In genomic region chr15:28885630-28886430, GRCh38 we compare ENCODE assay signal across 8 cellular contexts. TPM values are rescaled to one million over a fixed set of nuclear protein-coding genes. Genes with fewer than 3 reads are reported as not detected.
DNase-seq lines count a peak whose midpoint lies in the region; ATAC-seq, FAIRE-seq and TF ChIP-seq lines count a peak whose summit lies in the region.

Gene APBA2, plus strand, starts transcription at chr15:28885974. Its CDS starts 167,911 bp downstream, at chr15:29053885.

- no peaks in the 10 kb centered on the region; the same call in 1 of the 2 replicates for H3K9me3 ChIP-seq in AG04450 (ENCODE audit: control insufficient read depth, insufficient read depth, low read length)
- H3K9me3 ChIP-seq in HUES64 (ENCODE audit: insufficient read depth, low read depth, low read length), result no peaks in the 10 kb centered on the region
- H3K9me3 ChIP-seq in endothelial cell of umbilical vein (replicated peaks; ENCODE audit: control insufficient read depth, insufficient read depth, low read length), result no peaks in the 10 kb centered on the region
- H3K9me3 ChIP-seq in upper lobe of right lung, result no peaks in the 10 kb centered on the region

- H3K36me3 ChIP-seq in HUES64 (ENCODE audit: insufficient read depth, low read length), result no peaks in the 10 kb centered on the region
- no peaks in the 10 kb centered on the region for H3K36me3 ChIP-seq in endothelial cell of umbilical vein (ENCODE audit: control insufficient read depth in 2 of 2, extremely low read depth in 1 of 2, insufficient read depth in 2 of 2, low read length in 2 of 2)
- H3K36me3 ChIP-seq in upper lobe of right lung, result no peaks in the 10 kb centered on the region

- no peaks in the 10 kb centered on the region for H3K27me3 Mint-ChIP-seq in natural killer cell treated with Interleukin-12 subunit alpha and Interleukin-12 subunit beta and Interleukin-15 and Interleukin-18, amount 100 ng/mL, for 72 hours

- H3K9ac ChIP-seq in HUES64 (ENCODE audit: low read depth, low read length) (peak within 1 kb of the TSS; percentile 90), endothelial cell of umbilical vein (replicated peaks; ENCODE audit: extremely low read depth, insufficient read depth, low read length) (peak within 1 kb of the TSS; percentile 37)

- H3K4me3 ChIP-seq in AG04450 (ENCODE audit: low read depth, low read length) (peak within 1 kb of the TSS; percentile 68), HUES64 (ENCODE audit: low read length) (peak within 1 kb of the TSS; percentile 66), endothelial cell of umbilical vein (replicated peaks in 1 of 3; ENCODE audit: insufficient read depth in 1 of 3, low read depth in 1 of 3, low read length in 3 of 3) (peak within 1 kb of the TSS; percentile 51 to 61 (median 59)), upper lobe of right lung (peak within 1 kb of the TSS; percentile 45)

- POLR2A ChIA-PET in AG04450 (lab: Yijun Ruan, JAX), result no interaction called here
- POLR2A ChIA-PET in endothelial cell of umbilical vein (lab: Charles Lee), result no interaction called here

- WGBS in HUES64, result under 1% methylated on average over 109 of the region's 109 CpGs

- H3K4me2 ChIP-seq in endothelial cell of umbilical vein (ENCODE audit: insufficient read depth, low read length), result peak within 1 kb of the TSS; percentile 78

- intact Hi-C loops in endothelial cell of umbilical vein (cut with micrococcal nuclease) (no loop called here), upper lobe of right lung (cut with DNase I) (no loop called here)

- no peak for TF ChIP-seq CTCF in AG04450 (IDR thresholded peaks at IDR 0.05; ENCODE audit: low read depth, low read length)
- TF ChIP-seq CTCF in endothelial cell of umbilical vein (IDR thresholded peaks at IDR 0.05; ENCODE audit: extremely low read depth in 1 of 2, insufficient read depth in 1 of 2, low read depth in 1 of 2, low read length in 2 of 2), result no peak
- no peak for TF ChIP-seq CTCF in upper lobe of right lung (IDR thresholded peaks at IDR 0.05)

- no peaks in the 10 kb centered on the region for H3K79me2 ChIP-seq in endothelial cell of umbilical vein (ENCODE audit: control insufficient read depth, insufficient read depth, low read length)

- peak; percentile 67 to 79 for ATAC-seq in natural killer cell treated with Interleukin-12 subunit alpha and Interleukin-12 subunit beta and Interleukin-15 and Interleukin-18, amount 100 ng/mL, for 72 hours
- ATAC-seq in upper lobe of right lung, result peak; percentile 23

- H4K20me1 ChIP-seq in endothelial cell of umbilical vein (replicated peaks; ENCODE audit: control insufficient read depth, extremely low read depth, insufficient read depth, low read length), result no peaks in the 10 kb centered on the region

- peak within 1 kb of the TSS; percentile 85 for H3K4me3 Mint-ChIP-seq in natural killer cell treated with Interleukin-12 subunit alpha and Interleukin-12 subunit beta and Interleukin-15 and Interleukin-18, amount 100 ng/mL, for 72 hours

- H3K27me3 ChIP-seq in AG04450 (ENCODE audit: control insufficient read depth, insufficient read depth, low read length), result no peaks in the 10 kb centered on the region
- H3K27me3 ChIP-seq in HUES64 (ENCODE audit: insufficient read depth, low read length), result peaks cover 39% of the 10 kb centered on the region
- H3K27me3 ChIP-seq in endothelial cell of umbilical vein (ENCODE audit: control insufficient read depth in 2 of 2, insufficient read depth in 2 of 2, low read length in 2 of 2), result peaks cover 0 to 2% of the 10 kb centered on the region in 2 experiments
- peaks cover 29% of the 10 kb centered on the region for H3K27me3 ChIP-seq in upper lobe of right lung

- no peak for FAIRE-seq in endothelial cell of umbilical vein (lab: Jason Lieb, UNC)

- dilution Hi-C loops in endothelial cell of umbilical vein (cut with MboI; ENCODE audit: extremely low pct_ligation_motif_present, low sequenced_read_pairs), result no loop called here

- H3K36me3 Mint-ChIP-seq in natural killer cell treated with Interleukin-12 subunit alpha and Interleukin-12 subunit beta and Interleukin-15 and Interleukin-18, amount 100 ng/mL, for 72 hours, result no peaks in the 10 kb centered on the region

- H3K4me1 Mint-ChIP-seq in natural killer cell treated with Interleukin-12 subunit alpha and Interleukin-12 subunit beta and Interleukin-15 and Interleukin-18, amount 100 ng/mL, for 72 hours (ENCODE audit: low read depth in 2 of 2), result peaks cover 19 to 30% of the 10 kb centered on the region in 2 donors

- H3K27ac ChIP-seq in AG04450 (ENCODE audit: low read depth, low read length), result no peak within 1 kb of the TSS
- no peak within 1 kb of the TSS for H3K27ac ChIP-seq in HUES64 (ENCODE audit: low read depth, low read length)
- no peak within 1 kb of the TSS for H3K27ac ChIP-seq in endothelial cell of umbilical vein (ENCODE audit: insufficient read depth, low read depth, low read length)
- no peak within 1 kb of the TSS for H3K27ac ChIP-seq in upper lobe of right lung

- no peaks in the 10 kb centered on the region for H3K9me3 Mint-ChIP-seq in natural killer cell treated with Interleukin-12 subunit alpha and Interleukin-12 subunit beta and Interleukin-15 and Interleukin-18, amount 100 ng/mL, for 72 hours

- CTCF ChIA-PET in AG04450 (lab: Charles Lee), result interaction anchor here (1.3 to 2.4 kb wide), 2 partner anchors 204 to 218 kb away, joined by 5 to 9 read pairs; no protein-coding TSS in a partner anchor
- CTCF ChIA-PET in endothelial cell of umbilical vein (lab: Charles Lee), result no interaction called here

- DNase-seq in AG04450 (ENCODE audit: low read depth, low spot score) (no peak), endothelial cell of umbilical vein (ENCODE audit: low read depth, low spot score) (no peak), upper lobe of right lung (no peak), NCI-H128 (lab: John Stamatoyannopoulos, UW; ENCODE audit: unreplicated experiment) (no peak), ureter (ENCODE audit: low spot score) (no peak)
- DNase-seq in activated CD8-positive, alpha-beta memory T cell treated with anti-CD3 and anti-CD28 coated beads for 4 hours (ENCODE audit: low read depth in 2 of 2), result peak; percentile 12 to 15
- peak; percentile 61 for DNase-seq in natural killer cell treated with Interleukin-12 subunit alpha and Interleukin-12 subunit beta and Interleukin-15 and Interleukin-18, amount 100 ng/mL, for 72 hours (ENCODE audit: low spot score)

- peak within 1 kb of the TSS; percentile 97 for H2AFZ ChIP-seq in endothelial cell of umbilical vein (ENCODE audit: low read depth, low read length)

- no TSS peak for BruUV-seq in endothelial cell of umbilical vein (replicated peaks; lab: Mats Ljungman, UMichigan)

- H3K9me1 ChIP-seq in endothelial cell of umbilical vein (replicated peaks; ENCODE audit: control insufficient read depth, extremely low read depth, insufficient read depth, low read length), result no peaks in the 10 kb centered on the region

- TF ChIP-seq POLR2A in endothelial cell of umbilical vein (IDR thresholded peaks at IDR 0.05; ENCODE audit: low read depth, low read length), result no peak

- no peak within 1 kb of the TSS for H3K27ac Mint-ChIP-seq in natural killer cell treated with Interleukin-12 subunit alpha and Interleukin-12 subunit beta and Interleukin-15 and Interleukin-18, amount 100 ng/mL, for 72 hours

- peaks cover 10% of the 10 kb centered on the region; the same call in 1 of the 2 replicates for H3K4me1 ChIP-seq in HUES64 (ENCODE audit: insufficient read depth, low read length)
- H3K4me1 ChIP-seq in endothelial cell of umbilical vein (ENCODE audit: control insufficient read depth, extremely low read depth, insufficient read depth, low read length), result peaks cover 4% of the 10 kb centered on the region
- H3K4me1 ChIP-seq in upper lobe of right lung, result no peaks in the 10 kb centered on the region

TF ChIP-seq in endothelial cell of umbilical vein, 7 proteins besides CTCF, POLR2A, EP300 and RAD21:
- TF ChIP-seq MAX (IDR thresholded peaks at IDR 0.05; ENCODE audit: insufficient read depth, insufficient read length) (no peak), MYC (IDR thresholded peaks at IDR 0.05; ENCODE audit: low read depth, low read length) (no peak), FOS (IDR thresholded peaks at IDR 0.05; ENCODE audit: borderline replicate concordance, insufficient read depth, low read length) (no peak), JUN (IDR thresholded peaks at IDR 0.05; ENCODE audit: borderline replicate concordance, insufficient read depth, insufficient read length, low read depth) (no peak), POLR2AphosphoS5 (IDR thresholded peaks at IDR 0.05; ENCODE audit: insufficient read depth, low read depth, low read length) (no peak), GATA2 (IDR thresholded peaks at IDR 0.05; ENCODE audit: insufficient read depth, insufficient read length, low read depth, low read length) (no peak), EZH2 (IDR thresholded peaks at IDR 0.05; ENCODE audit: borderline replicate concordance, low read depth, low read length, severe bottlenecking) (no peak)

RNA-seq across cellular contexts. Expression of gene APBA2, which starts in this region (rescaled TPM):
- polyA plus RNA-seq in AG04450 (2011; rRNA removed), result 18.9 and 27.9 TPM in 2 replicates
- polyA minus RNA-seq in AG04450 (2011; rRNA and poly(A)+ RNA removed), result 28.6 and 31.4 TPM in 2 replicates
- polyA plus RNA-seq in HUES64 (2013, experiment 1 of 2), result 16.5 TPM
- polyA plus RNA-seq in HUES64 (2013, experiment 2 of 2), result 21.6 TPM
- 11.1 and 12.7 TPM in 2 replicates for total RNA-seq in endothelial cell of umbilical vein
- polyA plus RNA-seq in endothelial cell of umbilical vein, result 5.7 and 6.7 TPM in 2 replicates
- polyA plus RNA-seq in endothelial cell of umbilical vein (2011; cell fraction: cytosol; rRNA removed), result 4.9 and 6.1 TPM in 2 replicates
- polyA plus RNA-seq in endothelial cell of umbilical vein (2011; cell fraction: nucleus; rRNA removed), result 9.6 and 9.7 TPM in 2 replicates
- 15.5 and 15.7 TPM in 2 replicates for polyA plus RNA-seq in endothelial cell of umbilical vein (2012)
- 7.5 and 9.9 TPM in 2 replicates for polyA minus RNA-seq in endothelial cell of umbilical vein
- not detected for polyA minus RNA-seq in endothelial cell of umbilical vein (2011; cell fraction: cytosol; rRNA and poly(A)+ RNA removed)
- polyA minus RNA-seq in endothelial cell of umbilical vein (2011; cell fraction: nucleus; rRNA and poly(A)+ RNA removed), result 7.8 and 8.8 TPM in 2 replicates
- total RNA-seq in natural killer cell treated with Interleukin-12 subunit alpha and Interleukin-12 subunit beta and Interleukin-15 and Interleukin-18, amount 100 ng/mL, for 72 hours, result 10 to 100 TPM in 1 of 2 donors, 1 to 10 TPM in 1; 6.0 to 19.4 TPM
- total RNA-seq in upper lobe of right lung, result 4.2 TPM
- 9.5 TPM for total RNA-seq in ureter

Comparison
In these comparisons a context has a peak if more than half of its experiments do, and no peak if none do; other contexts are left out.
1. DNase-seq: peak in activated CD8-positive, alpha-beta memory T cell treated with anti-CD3 and anti-CD28 coated beads for 4 hours (2 of 2) and natural killer cell treated with Interleukin-12 subunit alpha and Interleukin-12 subunit beta and Interleukin-15 and Interleukin-18, amount 100 ng/mL, for 72 hours (single experiment); none in AG04450 (single experiment), endothelial cell of umbilical vein (single experiment), upper lobe of right lung (single experiment), NCI-H128 (single experiment) and ureter (single experiment).
2. Peak in every context shown above with its lines, with median percentiles within 50 percentile points of each other: H3K4me3 ChIP-seq.